Comparison of ENCODE assay signal across 27 cellular contexts in genomic region chr10:82072124-82072523, GRCh38.
"Had no signal": no experiment of that assay in that cellular context is flagged by ENCODE, and none has a peak within 500 bp of the region (broad histone marks: within the 10 kb centered on the region; RNA-seq: fewer than 3 reads in every experiment).

No MANE protein-coding gene starts in this region.

- H3K4me1 ChIP-seq: parathyroid adenoma, psoas muscle, spleen, stomach, thyroid gland, tibial nerve, upper lobe of left lung, vagina had no signal

- DNase-seq: naive thymus-derived CD4-positive, alpha-beta T cell; natural killer cell; occipital lobe; ovary; posterior cingulate gyrus; psoas muscle; right cardiac atrium; spleen; stimulated activated CD4-positive, alpha-beta T cell treated with anti-CD3 and anti-CD28 coated beads, Interleukin-12 subunit alpha, Interleukin-12 subunit beta, amount 100 ng/mL, for 4 hours; stimulated activated CD4-positive, alpha-beta T cell treated with anti-CD3 and anti-CD28 coated beads, Interleukin-1b, Interleukin-23, amount 100 ng/mL, for 48 hours; stimulated activated CD4-positive, alpha-beta T cell treated with anti-CD3 and anti-CD28 coated beads, Interleukin-4, amount 100 ng/mL, for 1 hour; stimulated activated naive B cell treated with anti-CD40 and anti-IgM and Interleukin-4, amounts not matched to agents 10 μg/mL and 1 μg/mL and 100 μg/mL, for 72 hours; stimulated activated naive CD4-positive, alpha-beta T cell treated with Interleukin-2 at 50 U/mL for 16 hours; stomach; thyroid gland; trophoblast cell; upper lobe of left lung had no signal

- ATAC-seq: naive thymus-derived CD4-positive, alpha-beta T cell; natural killer cell; psoas muscle; right cardiac atrium; sciatic nerve; stimulated activated effector memory CD8-positive, alpha-beta T cell treated with anti-CD3 and anti-CD28 coated beads, Interleukin-12 subunit alpha, Interleukin-12 subunit beta, amount 100 ng/mL, for 72 hours had no signal

- H3K27me3 ChIP-seq: neural progenitor cell, ovary, spleen, stomach, thyroid gland, tibial nerve, upper lobe of left lung, vagina had no signal

- FAIRE-seq: urothelium cell line had no signal

- H3K27ac ChIP-seq: neural progenitor cell, ovary, parathyroid adenoma, psoas muscle, skin epidermis, spleen, stomach, thoracic aorta, thyroid gland, tibial nerve, upper lobe of left lung, vagina had no signal

- H3K4me2 ChIP-seq: neural progenitor cell, smooth muscle cell had no signal

- H3K4me3 ChIP-seq: neural progenitor cell, ovary, psoas muscle, skin epidermis, smooth muscle cell, spleen, stomach, thoracic aorta, thyroid gland, tibial nerve, upper lobe of left lung, vagina had no signal

- H2AFZ ChIP-seq: neural progenitor cell, parathyroid adenoma had no signal

- H3K36me3 ChIP-seq: neural progenitor cell, ovary, spleen, stomach, thoracic aorta, thyroid gland, tibial nerve, upper lobe of left lung, vagina had no signal

- H3K79me2 ChIP-seq: parathyroid adenoma had no signal

- H3K9ac ChIP-seq: neural progenitor cell, parathyroid adenoma had no signal

- H3K9me3 ChIP-seq: ovary, psoas muscle, stomach, thoracic aorta, thyroid gland, tibial nerve, upper lobe of left lung, vagina had no signal
